In the genomic region with DNA sequence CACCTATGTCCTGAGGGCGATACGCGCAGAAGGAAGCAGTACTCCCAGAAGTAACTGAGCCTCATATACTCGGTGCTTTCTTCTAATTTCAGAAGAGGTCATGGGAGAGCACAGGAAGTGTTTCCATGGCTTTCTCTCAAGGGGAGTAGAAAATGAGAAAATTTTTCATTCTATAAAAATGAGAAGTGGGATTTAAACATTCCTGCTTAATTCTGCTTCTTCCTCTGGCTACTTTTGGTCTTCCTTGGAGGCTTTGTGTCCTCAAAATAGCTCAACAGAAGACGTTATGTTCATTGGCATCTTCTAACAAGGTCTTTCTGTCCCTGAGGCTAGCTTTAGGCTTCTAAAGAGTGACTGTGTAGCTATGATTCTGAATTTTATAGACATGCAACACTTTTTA, we compare ENCODE assay signal across 5 cellular contexts.
"Had no signal": no experiment of that assay in that cellular context is flagged by ENCODE, and none has a peak within 500 bp of the region (broad histone marks: within the 10 kb centered on the region; RNA-seq: fewer than 3 reads in every experiment).

No MANE protein-coding gene starts in this region.

- H3K4me3 ChIP-seq: GM23338, K562 had no signal

- DNase-seq: H9, HCEC 1CT, IMR-90 had no signal

- H3K4me3 Mint-ChIP-seq: GM23338, H9 had no signal

- H3K9me3 Mint-ChIP-seq: GM23338, H9 had no signal

- H3K27ac Mint-ChIP-seq: GM23338, H9 had no signal

- ATAC-seq: GM23338, K562 had no signal
